Comparison of ENCODE assay signal across 17 cellular contexts in the genomic region with DNA sequence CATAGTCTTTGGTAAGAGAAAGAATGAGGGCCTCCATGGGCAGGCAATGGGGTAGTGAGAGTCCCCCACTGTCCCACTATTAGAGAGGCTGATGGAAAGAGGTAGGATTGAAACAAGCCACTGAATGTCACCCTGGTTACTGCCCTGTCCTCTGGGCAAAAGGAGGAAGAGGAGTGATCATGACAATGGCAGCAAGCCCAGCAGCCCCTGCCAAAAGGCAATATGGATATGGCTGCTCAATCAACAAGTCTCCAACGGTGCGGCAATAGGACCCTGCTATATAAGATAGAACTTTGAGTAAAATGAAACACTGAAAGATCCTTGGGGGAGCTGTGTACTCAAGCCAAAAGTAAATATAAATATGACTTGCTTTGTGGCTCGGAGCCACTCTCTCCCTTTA. TPM values are rescaled to one million over a fixed set of nuclear protein-coding genes. Genes with fewer than 3 reads are reported as not detected.
DNase-seq lines count a peak whose midpoint lies in the region; ATAC-seq and TF ChIP-seq lines count a peak whose summit lies in the region.
"Had no signal": no experiment of that assay in that cellular context is flagged by ENCODE, and none has a peak within 500 bp of the region (broad histone marks: within the 10 kb centered on the region; RNA-seq: fewer than 3 reads in every experiment).

No MANE protein-coding gene starts in this region.

- H3K27me3 Mint-ChIP-seq in activated naive CD4-positive, alpha-beta T cell treated with anti-CD3 and anti-CD28 coated beads, Interleukin-2, amount 10 ng/mL, durations not matched to agents 7 days and 5 days: no peaks in the 10 kb centered on the region
- H3K27me3 Mint-ChIP-seq: effector memory CD8-positive, alpha-beta T cell had no signal

- no peak overlapping the region for H3K4me2 ChIP-seq in mesendoderm (ENCODE audit: low read length)

- H3K9me3 ChIP-seq in HUES64 (ENCODE audit: insufficient read depth, low read depth, low read length): no peaks in the 10 kb centered on the region
- H3K9me3 ChIP-seq in breast epithelium: no peaks in the 10 kb centered on the region
- no peaks in the 10 kb centered on the region for H3K9me3 ChIP-seq in stomach

- intact Hi-C loops in breast epithelium (cut with DNase I; ENCODE audit: low total_unique reads): no loop called here
- intact Hi-C loops in stomach (cut with DNase I; ENCODE audit: low total_unique reads): loop anchor here (10.0 kb wide), 2 partner anchors 160 to 440 kb away; no protein-coding TSS in a partner anchor

- no peak overlapping the region for H4K5ac ChIP-seq in mesendoderm (ENCODE audit: low read length)

- H3K79me1 ChIP-seq in mesendoderm (ENCODE audit: low read length): peaks cover 18% of the 10 kb centered on the region

- no peak overlapping the region for H2BK15ac ChIP-seq in mesendoderm (replicated peaks; ENCODE audit: low read depth)

- DNase-seq in breast epithelium (ENCODE audit: low spot score in 2 of 2) (no peak), mesendoderm (no peak), stomach (no peak), hepatic stellate cell (ENCODE audit: low spot score) (no peak)
- DNase-seq in activated CD8-positive, alpha-beta memory T cell treated with anti-CD3 and anti-CD28 coated beads for 24 hours: no peak
- no peak for DNase-seq in activated naive CD4-positive, alpha-beta T cell treated with anti-CD3 and anti-CD28 coated beads, Interleukin-2, amount 10 ng/mL, durations not matched to agents 7 days and 5 days
- DNase-seq: activated CD4-positive, alpha-beta T cell treated with anti-CD3 and anti-CD28 coated beads, Interleukin-2, amount 50 U/mL, for 4 hours; activated effector memory CD4-positive, alpha-beta T cell treated with Interleukin-2 at 50 U/mL for 16 hours; DMS79 treated with DMSO at 0.1 percent for 48 hours; effector memory CD8-positive, alpha-beta T cell; KG1; left colon; NCI-H1436 treated with DMSO at 0.1 percent for 48 hours; NCI-H524 treated with DMSO at 0.1 percent for 48 hours had no signal

- TF ChIP-seq CTCF in breast epithelium (IDR thresholded peaks at IDR 0.05) (no peak), stomach (IDR thresholded peaks at IDR 0.05) (no peak)

- H2BK5ac ChIP-seq in mesendoderm (ENCODE audit: low read length): no peak overlapping the region

- H3K9ac ChIP-seq in HUES64 (ENCODE audit: low read depth, low read length) (peak overlapping the region; percentile 8; the same call in 1 of the 2 replicates), mesendoderm (ENCODE audit: low read length) (no peak overlapping the region)

- H3K27ac Mint-ChIP-seq in activated naive CD4-positive, alpha-beta T cell treated with anti-CD3 and anti-CD28 coated beads, Interleukin-2, amount 10 ng/mL, durations not matched to agents 7 days and 5 days: no peak overlapping the region
- H3K27ac Mint-ChIP-seq: effector memory CD8-positive, alpha-beta T cell had no signal

- no peak overlapping the region for H4K8ac ChIP-seq in mesendoderm (ENCODE audit: low read depth, low read length)

- TF ChIP-seq POLR2A in breast epithelium (IDR thresholded peaks at IDR 0.05) (no peak), stomach (IDR thresholded peaks at IDR 0.05) (no peak)

- peaks cover 27% of the 10 kb centered on the region for H3K79me2 ChIP-seq in mesendoderm (ENCODE audit: control insufficient read depth, insufficient read depth, low read length)

- ATAC-seq in HG02885 (IDR thresholded peaks at IDR 0.05; ENCODE audit: poor library complexity, unreplicated experiment): no peak
- ATAC-seq: effector memory CD8-positive, alpha-beta T cell had no signal

- no peaks in the 10 kb centered on the region for H3K36me3 Mint-ChIP-seq in activated naive CD4-positive, alpha-beta T cell treated with anti-CD3 and anti-CD28 coated beads, Interleukin-2, amount 10 ng/mL, durations not matched to agents 7 days and 5 days

- H3K18ac ChIP-seq in mesendoderm (ENCODE audit: low read length): peak overlapping the region; percentile 13

- CTCF ChIA-PET in activated naive CD4-positive, alpha-beta T cell treated with anti-CD3 and anti-CD28 coated beads, Interleukin-2, amount 10 ng/mL, durations not matched to agents 7 days and 5 days (lab: Charles Lee): interaction anchor here (0.6 to 5.9 kb wide), 10 partner anchors 13 to 759 kb away, joined by 3 to 255 read pairs (median 4); a partner anchor contains a TSS

- H3K4me3 Mint-ChIP-seq in activated naive CD4-positive, alpha-beta T cell treated with anti-CD3 and anti-CD28 coated beads, Interleukin-2, amount 10 ng/mL, durations not matched to agents 7 days and 5 days: no peak overlapping the region
- H3K4me3 Mint-ChIP-seq: effector memory CD8-positive, alpha-beta T cell had no signal

- no peak overlapping the region for H3K23ac ChIP-seq in mesendoderm (ENCODE audit: low read length)

- H2AK5ac ChIP-seq in mesendoderm (ENCODE audit: low read length): no peak overlapping the region

- peaks cover 3% of the 10 kb centered on the region; the same call in 1 of the 2 replicates for H3K36me3 ChIP-seq in HUES64 (ENCODE audit: insufficient read depth, low read length)
- no peaks in the 10 kb centered on the region for H3K36me3 ChIP-seq in breast epithelium
- H3K36me3 ChIP-seq in mesendoderm (ENCODE audit: control insufficient read depth, insufficient read depth, low read length): no peaks in the 10 kb centered on the region
- no peaks in the 10 kb centered on the region for H3K36me3 ChIP-seq in stomach

- H3K4me3 ChIP-seq in HUES64 (ENCODE audit: low read length): no peak overlapping the region
- H3K4me3 ChIP-seq in breast epithelium: no peak overlapping the region
- no peak overlapping the region for H3K4me3 ChIP-seq in mesendoderm (ENCODE audit: low read length)
- H3K4me3 ChIP-seq in stomach: no peak overlapping the region

- no peak overlapping the region for H2BK120ac ChIP-seq in mesendoderm (ENCODE audit: low read depth, low read length)

- H3K27me3 ChIP-seq in HUES64 (ENCODE audit: insufficient read depth, low read length) (no peaks in the 10 kb centered on the region), breast epithelium (no peaks in the 10 kb centered on the region), mesendoderm (ENCODE audit: insufficient read depth, low read length, poor library complexity) (no peaks in the 10 kb centered on the region), stomach (no peaks in the 10 kb centered on the region)

- H3K27ac ChIP-seq in HUES64 (ENCODE audit: low read depth, low read length) (peak overlapping the region; percentile 42; the same call in 1 of the 2 replicates), breast epithelium (peak overlapping the region; percentile 83 to 85), mesendoderm (ENCODE audit: low read depth, low read length) (peak overlapping the region; percentile 15), stomach (peak overlapping the region; percentile 33 to 56 (median 45))

- peaks cover 4% of the 10 kb centered on the region for H3K4me1 Mint-ChIP-seq in activated naive CD4-positive, alpha-beta T cell treated with anti-CD3 and anti-CD28 coated beads, Interleukin-2, amount 10 ng/mL, durations not matched to agents 7 days and 5 days

- no peaks in the 10 kb centered on the region for H3K9me3 Mint-ChIP-seq in activated naive CD4-positive, alpha-beta T cell treated with anti-CD3 and anti-CD28 coated beads, Interleukin-2, amount 10 ng/mL, durations not matched to agents 7 days and 5 days
- H3K9me3 Mint-ChIP-seq: effector memory CD8-positive, alpha-beta T cell had no signal

- peak overlapping the region; percentile 25 for H3K56ac ChIP-seq in mesendoderm (ENCODE audit: low read length)

- no peak for TF ChIP-seq EP300 in stomach (IDR thresholded peaks at IDR 0.05)

- peak overlapping the region; percentile 48 for H3K4ac ChIP-seq in mesendoderm (ENCODE audit: low read depth, low read length)

- WGBS in HUES64: 89% methylated on average over 2 of the region's 3 CpGs
- WGBS in mesendoderm (ENCODE audit: extremely low coverage, insufficient coverage, low lambda C conversion rate): no CpG with 5 or more reads among the region's 3 CpGs
- WGBS in stomach, 5 donors: 21 to 64% (median 48%) methylated on average over 3 of the region's 3 CpGs

- H3K4me1 ChIP-seq in HUES64 (ENCODE audit: insufficient read depth, low read length): peaks cover 34% of the 10 kb centered on the region
- peaks cover 14 to 26% of the 10 kb centered on the region in 2 donors for H3K4me1 ChIP-seq in breast epithelium
- peaks cover 14% of the 10 kb centered on the region for H3K4me1 ChIP-seq in mesendoderm (ENCODE audit: control insufficient read depth, low read depth, low read length)
- peaks cover 16 to 60% (median 36%) of the 10 kb centered on the region in 4 donors for H3K4me1 ChIP-seq in stomach

RNA-seq across cellular contexts. Expression of a gene that starts 6.1 kb away (rescaled TPM):
- 18.3 TPM for polyA plus RNA-seq in HUES64 (2013, experiment 1 of 2)
- 20.2 TPM for polyA plus RNA-seq in HUES64 (2013, experiment 2 of 2)
- total RNA-seq in breast epithelium: 10 to 100 TPM; 16.8 to 30.3 (median 25.2) TPM
- 13.4 TPM for polyA plus RNA-seq in mesendoderm (2013, experiment 1 of 2)
- polyA plus RNA-seq in mesendoderm (2013, experiment 2 of 2): 13.7 TPM
- total RNA-seq in stomach: 10 to 100 TPM in 4 of 5 donors, 1 to 10 TPM in 1; 8.3 to 33.8 (median 17.9) TPM
- 10 to 100 TPM in 1 of 3 donors, 1 to 10 TPM in 2; 7.3 to 12.1 (median 8.3) TPM for polyA plus RNA-seq in stomach

RNA-seq across cellular contexts. Expression of a gene that starts 6.3 kb away (rescaled TPM):
- 30.8 TPM for polyA plus RNA-seq in HUES64 (2013, experiment 1 of 2)
- 33.0 TPM for polyA plus RNA-seq in HUES64 (2013, experiment 2 of 2)
- total RNA-seq in breast epithelium (10 to 100 TPM; 24.3 to 42.2 (median 32.6) TPM), stomach (10 to 100 TPM in 3 of 5 donors, 1 to 10 TPM in 2; 5.8 to 30.9 (median 10.7) TPM)
- polyA plus RNA-seq in mesendoderm (2013, experiment 1 of 2): 13.4 TPM
- polyA plus RNA-seq in mesendoderm (2013, experiment 2 of 2): 13.7 TPM
- polyA plus RNA-seq in stomach: 10 to 100 TPM; 25.2 to 39.2 (median 28.6) TPM

RNA-seq across cellular contexts. Expression of a gene that starts 43.5 kb away (rescaled TPM):
- 0.30 TPM for polyA plus RNA-seq in HUES64 (2013, experiment 1 of 2)
- polyA plus RNA-seq in HUES64 (2013, experiment 2 of 2): not detected
- not detected for total RNA-seq in breast epithelium
- polyA plus RNA-seq in mesendoderm (2013, experiment 1 of 2): 0.11 TPM
- polyA plus RNA-seq in mesendoderm (2013, experiment 2 of 2): 0.15 TPM
- total RNA-seq in stomach: 10 to 100 TPM in 1 of 5 donors, 1 to 10 TPM in 2, under 1 TPM in 1, not detected in 1; 0.18 to 47.2 (median 5.6) TPM
- under 1 TPM in 1 of 3 donors, not detected in 2; 0.53 TPM for polyA plus RNA-seq in stomach
- total RNA-seq: T-helper 2 cell treated with Interferon-gamma antibody and Interleukin-4, amounts not matched to agents 100 ng/mL and 5 ng/mL, for 36 hours had no signal

Comparison
In these comparisons a context has a peak if more than half of its experiments do, and no peak if none do; other contexts are left out.
1. H3K27ac ChIP-seq: peak in every context shown above with its lines; median percentile 84 in breast epithelium; 45 in stomach; 42 in HUES64; 15 in mesendoderm.